ENCODE assay signal across 33 cellular contexts in genomic region chr4:7478665-7479064, GRCh38. TPM values are rescaled to one million over a fixed set of nuclear protein-coding genes. Genes with fewer than 3 reads are reported as not detected.
DNase-seq lines count a peak whose midpoint lies in the region; ATAC-seq, FAIRE-seq and TF ChIP-seq lines count a peak whose summit lies in the region.
"Had no signal": no experiment of that assay in that cellular context is flagged by ENCODE, and none has a peak within 500 bp of the region (broad histone marks: within the 10 kb centered on the region; RNA-seq: fewer than 3 reads in every experiment).

No MANE protein-coding gene starts in this region.

- TF ChIP-seq RAD21 in HepG2 (CRISPR knock-in tag; IDR thresholded peaks at IDR 0.05), result no peak

- DNase-seq in HepG2 (ENCODE audit: low spot score) (no peak), right lobe of liver (no peak), astrocyte (ENCODE audit: low read depth) (no peak), neural progenitor cell (ENCODE audit: low spot score) (no peak), posterior vena cava (ENCODE audit: low spot score) (peak; percentile 74), tibial nerve (ENCODE audit: low spot score in 2 of 2) (no peak), T-helper 2 cell (no peak), NCI-H1417 treated with DMSO at 0.1 percent for 48 hours (lab: John Stamatoyannopoulos, UW) (no peak)
- DNase-seq: 8988T; ACHN; BE2C; C1 segment of cervical spinal cord; CD4-positive, alpha-beta memory T cell; CD4-positive, CD25-positive, alpha-beta regulatory T cell; CD8-positive, alpha-beta memory T cell; COR-L47; DMS 273 treated with DMSO at 0.1 percent for 48 hours; DMS153; DMS53; DMS79; DND-41; EL; GDM1 had no signal

- no peak overlapping the region for H3K4me2 ChIP-seq in HepG2 (ENCODE audit: low read depth, low read length)
- H3K4me2 ChIP-seq in astrocyte (ENCODE audit: low read length), result no peak overlapping the region
- H3K4me2 ChIP-seq in neural progenitor cell, result no peak overlapping the region
- H3K4me2 ChIP-seq: BLaER1 had no signal

- no peak overlapping the region for H2AFZ ChIP-seq in HepG2 (ENCODE audit: low read length)
- no peak overlapping the region for H2AFZ ChIP-seq in astrocyte (ENCODE audit: low read depth, low read length)
- no peak overlapping the region for H2AFZ ChIP-seq in neural progenitor cell (replicated peaks)

- H3K4me3 ChIP-seq in HepG2 (replicated peaks in 1 of 3; ENCODE audit: insufficient read depth in 1 of 3, low read depth in 2 of 3, low read length in 3 of 3) (no peak overlapping the region), right lobe of liver (no peak overlapping the region), astrocyte (ENCODE audit: insufficient read depth, low read depth, low read length) (no peak overlapping the region), neural progenitor cell (no peak overlapping the region), tibial nerve (no peak overlapping the region)
- H3K4me3 ChIP-seq: BLaER1, GM12878 had no signal

- ATAC-seq in HepG2 (peak; percentile 23), right lobe of liver (no peak)
- ATAC-seq: GM12878 had no signal

- H3K4me1 Mint-ChIP-seq in astrocyte (ENCODE audit: low read depth, unreplicated experiment) (no peaks in the 10 kb centered on the region), neural progenitor cell (peaks cover 24% of the 10 kb centered on the region)
- H3K4me1 Mint-ChIP-seq: CD14-positive monocyte; CD4-positive, alpha-beta memory T cell; CD4-positive, CD25-positive, alpha-beta regulatory T cell; CD8-positive, alpha-beta memory T cell had no signal

- H3K4me3 Mint-ChIP-seq in astrocyte (ENCODE audit: unreplicated experiment) (no peak overlapping the region), neural progenitor cell (no peak overlapping the region)
- H3K4me3 Mint-ChIP-seq: CD14-positive monocyte; CD4-positive, alpha-beta memory T cell; CD4-positive, CD25-positive, alpha-beta regulatory T cell; CD8-positive, alpha-beta memory T cell had no signal

- H3K27me3 Mint-ChIP-seq in astrocyte (ENCODE audit: low read depth, unreplicated experiment), result peaks cover 55% of the 10 kb centered on the region
- peaks cover 4% of the 10 kb centered on the region for H3K27me3 Mint-ChIP-seq in neural progenitor cell (ENCODE audit: insufficient read depth, low read depth)

- H4K20me1 ChIP-seq in HepG2 (ENCODE audit: insufficient read depth, low read length), result no peaks in the 10 kb centered on the region
- H4K20me1 ChIP-seq in astrocyte (ENCODE audit: insufficient read depth, low read length), result peaks cover 24% of the 10 kb centered on the region
- H4K20me1 ChIP-seq in neural progenitor cell (ENCODE audit: low read depth), result no peaks in the 10 kb centered on the region

- WGBS in HepG2 (ENCODE audit: low lambda C conversion rate), result 10% methylated on average over 3 of the region's 11 CpGs
- WGBS in right lobe of liver (ENCODE audit: insufficient coverage, low coverage, low lambda C conversion rate, missing lambda C conversion rate), result 30% methylated on average over 4 of the region's 11 CpGs
- WGBS in tibial nerve, 2 donors, result 57 to 84% methylated on average over 10 to 11 of the region's 11 CpGs

- TF ChIP-seq CTCF in HepG2 (CRISPR knock-in tag; IDR thresholded peaks at IDR 0.05) (no peak), right lobe of liver (IDR thresholded peaks at IDR 0.05) (no peak), astrocyte (IDR thresholded peaks at IDR 0.05; ENCODE audit: insufficient read depth, low read depth, low read length) (no peak), neural progenitor cell (IDR thresholded peaks at IDR 0.05) (no peak), tibial nerve (IDR thresholded peaks at IDR 0.05) (no peak)

- TF ChIP-seq POLR2A in HepG2 (IDR thresholded peaks at IDR 0.05; ENCODE audit: insufficient read depth in 1 of 2, low read depth in 2 of 2, low read length in 2 of 2) (no peak), right lobe of liver (IDR thresholded peaks at IDR 0.05) (no peak), tibial nerve (IDR thresholded peaks at IDR 0.05) (no peak)

- FAIRE-seq in HepG2 (lab: Jason Lieb, UNC) (no peak), astrocyte (lab: Jason Lieb, UNC) (no peak)
- FAIRE-seq: A204.1, GM12878, GM12892, GM18507 had no signal

- H3F3A ChIP-seq in neural progenitor cell (ENCODE audit: low read depth), result no peaks in the 10 kb centered on the region

- H3K27ac Mint-ChIP-seq in astrocyte (ENCODE audit: unreplicated experiment) (peak overlapping the region; percentile 41), neural progenitor cell (peak overlapping the region; percentile 71)
- H3K27ac Mint-ChIP-seq: CD14-positive monocyte; CD4-positive, alpha-beta memory T cell; CD4-positive, CD25-positive, alpha-beta regulatory T cell; CD8-positive, alpha-beta memory T cell had no signal

- H3K27ac ChIP-seq in HepG2 (ENCODE audit: extremely low read length, insufficient read depth, low read length) (no peak overlapping the region), right lobe of liver (no peak overlapping the region), astrocyte (ENCODE audit: low read depth, low read length) (no peak overlapping the region), neural progenitor cell (no peak overlapping the region), tibial nerve (no peak overlapping the region)
- H3K27ac ChIP-seq: BLaER1 had no signal

- H3K9me3 Mint-ChIP-seq in astrocyte (ENCODE audit: unreplicated experiment) (peaks cover 8% of the 10 kb centered on the region), neural progenitor cell (peaks cover 11% of the 10 kb centered on the region)
- H3K9me3 Mint-ChIP-seq: CD4-positive, CD25-positive, alpha-beta regulatory T cell; CD8-positive, alpha-beta memory T cell had no signal

- H3K27me3 ChIP-seq in HepG2 (ENCODE audit: control insufficient read depth in 1 of 2, insufficient read depth in 2 of 2, low read length in 2 of 2), result peaks cover 3 to 68% of the 10 kb centered on the region in 2 experiments
- no peaks in the 10 kb centered on the region for H3K27me3 ChIP-seq in right lobe of liver
- no peaks in the 10 kb centered on the region for H3K27me3 ChIP-seq in astrocyte (ENCODE audit: insufficient read depth, low read length)
- no peaks in the 10 kb centered on the region for H3K27me3 ChIP-seq in neural progenitor cell
- H3K27me3 ChIP-seq in tibial nerve, result no peaks in the 10 kb centered on the region
- H3K27me3 ChIP-seq: BE2C, BLaER1 had no signal

- H3K36me3 Mint-ChIP-seq in astrocyte (ENCODE audit: low read depth, unreplicated experiment), result peaks cover 12% of the 10 kb centered on the region
- H3K36me3 Mint-ChIP-seq in neural progenitor cell, result no peaks in the 10 kb centered on the region
- H3K36me3 Mint-ChIP-seq: CD14-positive monocyte; CD4-positive, alpha-beta memory T cell; CD4-positive, CD25-positive, alpha-beta regulatory T cell; CD8-positive, alpha-beta memory T cell had no signal

- TF ChIP-seq EP300 in HepG2 (IDR thresholded peaks at IDR 0.05; ENCODE audit: low read depth in 2 of 2, low read length in 2 of 2), result no peak
- no peak for TF ChIP-seq EP300 in HepG2 (CRISPR knock-in tag; IDR thresholded peaks at IDR 0.05; ENCODE audit: borderline replicate concordance)
- no peak for TF ChIP-seq EP300 in tibial nerve (IDR thresholded peaks at IDR 0.05)

- CTCF ChIA-PET in HepG2 (lab: Yijun Ruan, JAX; ENCODE audit: low intra/inter-chr PET ratio, low total read pairs), result no interaction called here

- H3K9ac ChIP-seq in HepG2 (ENCODE audit: insufficient read depth, low read depth, low read length) (no peak overlapping the region), astrocyte (ENCODE audit: low read length) (no peak overlapping the region), neural progenitor cell (no peak overlapping the region)
- H3K9ac ChIP-seq: BLaER1 had no signal

- H3K4me1 ChIP-seq in HepG2 (ENCODE audit: insufficient read depth, low read length) (peaks cover 6% of the 10 kb centered on the region), right lobe of liver (no peaks in the 10 kb centered on the region), astrocyte (ENCODE audit: insufficient read depth, low read length) (no peaks in the 10 kb centered on the region), neural progenitor cell (no peaks in the 10 kb centered on the region), tibial nerve (no peaks in the 10 kb centered on the region)
- H3K4me1 ChIP-seq: BE2C had no signal

- BruUV-seq in HepG2 (replicated peaks; lab: Mats Ljungman, UMichigan), result no TSS peak

- no peaks in the 10 kb centered on the region for H3K79me2 ChIP-seq in HepG2 (ENCODE audit: insufficient read depth, low read length)
- no peaks in the 10 kb centered on the region for H3K79me2 ChIP-seq in astrocyte (ENCODE audit: insufficient read depth, low read length)
- no peaks in the 10 kb centered on the region for H3K79me2 ChIP-seq in neural progenitor cell (ENCODE audit: low read depth)

- no peaks in the 10 kb centered on the region for H3K9me3 ChIP-seq in HepG2 (ENCODE audit: low read length)
- no peaks in the 10 kb centered on the region for H3K9me3 ChIP-seq in right lobe of liver
- H3K9me3 ChIP-seq in astrocyte (ENCODE audit: insufficient read depth, low read depth, low read length), result no peaks in the 10 kb centered on the region
- no peaks in the 10 kb centered on the region for H3K9me3 ChIP-seq in neural progenitor cell (ENCODE audit: low read depth)
- no peaks in the 10 kb centered on the region for H3K9me3 ChIP-seq in tibial nerve
- H3K9me3 ChIP-seq: BE2C had no signal

- intact Hi-C loops in HepG2 (cut with micrococcal nuclease; ENCODE audit: unreplicated experiment) (no loop called here), right lobe of liver (cut with DNase I) (no loop called here), posterior vena cava (cut with DNase I) (no loop called here)

- in situ Hi-C loops in HepG2 (cut with HindIII; ENCODE audit: extremely low pct_ligation_motif_present, low pct_unique_long_range_greater_than_20kb), result no loop called here

- H3K36me3 ChIP-seq in HepG2 (replicated peaks in 1 of 2; ENCODE audit: control insufficient read depth in 1 of 2, insufficient read depth in 2 of 2, low read length in 2 of 2) (no peaks in the 10 kb centered on the region), right lobe of liver (no peaks in the 10 kb centered on the region), astrocyte (ENCODE audit: insufficient read depth, low read length) (no peaks in the 10 kb centered on the region), neural progenitor cell (no peaks in the 10 kb centered on the region), tibial nerve (no peaks in the 10 kb centered on the region)
- H3K36me3 ChIP-seq: BE2C had no signal

- POLR2A ChIA-PET in HepG2 (lab: Yijun Ruan, JAX), result no interaction called here

RNA-seq across cellular contexts. Expression of gene PSAPL1, which starts 43.9 kb away (rescaled TPM):
- total RNA-seq in HepG2 (2016; rRNA removed; fragmentation: Illumina TruSeq; extraction: Trizol) (0.02 TPM in 1 of 2 replicates, not detected in the other), right lobe of liver (not detected), astrocyte (not detected in 2 replicates), neural progenitor cell (ENCODE audit: low replicate concordance) (0.06 TPM in 1 of 2 replicates, not detected in the other), posterior vena cava (not detected), tibial nerve (under 1 TPM in 2 of 4 donors, not detected in 2; under 0.01 to 0.22 TPM)
- total RNA-seq in HepG2 (2016; cell fraction: cytosol; rRNA removed; fragmentation: Illumina TruSeq; extraction: Trizol; ENCODE audit: low read depth), result not detected in 2 replicates
- total RNA-seq in HepG2 (2016; cell fraction: insoluble cytoplasmic fraction; rRNA removed; fragmentation: Illumina TruSeq; extraction: Trizol), result not detected in 2 replicates
- not detected in 2 replicates for total RNA-seq in HepG2 (2016; cell fraction: membrane; rRNA removed; fragmentation: Illumina TruSeq; extraction: Trizol)
- total RNA-seq in HepG2 (2016; cell fraction: nucleus; rRNA removed; fragmentation: Illumina TruSeq; extraction: Trizol), result not detected in 2 replicates
- 0.16 and 0.20 TPM in 2 replicates for polyA plus RNA-seq in HepG2 (2011; rRNA removed)
- 0.09 and 0.17 TPM in 2 replicates for polyA plus RNA-seq in HepG2 (2011; cell fraction: cytosol; rRNA removed)
- polyA plus RNA-seq in HepG2 (2011; cell fraction: nucleus; rRNA removed), result 0.08 and 0.12 TPM in 2 replicates
- 0.03 and 0.04 TPM in 2 replicates for polyA plus RNA-seq in HepG2 (2012)
- not detected in 2 replicates for polyA plus RNA-seq in HepG2 (2016; cell fraction: cytosol; fragmentation: Illumina TruSeq; extraction: Trizol; ENCODE audit: low read depth)
- not detected in 2 replicates for polyA plus RNA-seq in HepG2 (2016; cell fraction: insoluble cytoplasmic fraction; fragmentation: Illumina TruSeq; extraction: Trizol; ENCODE audit: low read depth)
- not detected in 2 replicates for polyA plus RNA-seq in HepG2 (2016; cell fraction: membrane; fragmentation: Illumina TruSeq; extraction: Trizol; ENCODE audit: low read depth)
- polyA plus RNA-seq in HepG2 (2016; cell fraction: nucleus; fragmentation: Illumina TruSeq; extraction: Trizol; ENCODE audit: insufficient read depth, low read depth), result not detected in 2 replicates
- 0.14 TPM in 1 of 2 replicates, not detected in the other for polyA minus RNA-seq in HepG2 (2011; rRNA and poly(A)+ RNA removed; ENCODE audit: low replicate concordance)
- 0.26 TPM in 1 of 2 replicates, not detected in the other for polyA minus RNA-seq in HepG2 (2011; cell fraction: cytosol; rRNA and poly(A)+ RNA removed)
- polyA minus RNA-seq in HepG2 (2011; cell fraction: nucleus; rRNA and poly(A)+ RNA removed), result not detected in 2 replicates
- total RNA-seq: A673; CD4-positive, alpha-beta memory T cell; CD4-positive, CD25-positive, alpha-beta regulatory T cell; CD8-positive, alpha-beta memory T cell; Daoy; G401; GM12878 had no signal
- polyA plus RNA-seq: AG04450; CD14-positive monocyte; CD4-positive, alpha-beta memory T cell; CD4-positive, CD25-positive, alpha-beta regulatory T cell; CD8-positive, alpha-beta memory T cell; GM12878 had no signal
